ENCODE assay signal across 9 cellular contexts in genomic region chr2:212958757-212959295, GRCh38.
DNase-seq lines count a peak whose midpoint lies in the region; ATAC-seq and TF ChIP-seq lines count a peak whose summit lies in the region.
"Had no signal": no experiment of that assay in that cellular context is flagged by ENCODE, and none has a peak within 500 bp of the region (broad histone marks: within the 10 kb centered on the region; RNA-seq: fewer than 3 reads in every experiment).

No MANE protein-coding gene starts in this region.

- peaks cover 1% of the 10 kb centered on the region for H3K36me3 Mint-ChIP-seq in activated naive CD8-positive, alpha-beta T cell treated with anti-CD3 and anti-CD28 coated beads for 36 hours
- H3K36me3 Mint-ChIP-seq in Caco-2 (ENCODE audit: insufficient read depth, unreplicated experiment) = no peaks in the 10 kb centered on the region

- H3K27me3 ChIP-seq in HL-60 (ENCODE audit: insufficient read depth, poor library complexity, severe bottlenecking) (no peaks in the 10 kb centered on the region), Caco-2 (replicated peaks; ENCODE audit: control insufficient read depth, insufficient read depth, low read length) (no peaks in the 10 kb centered on the region)

- H3K9me3 ChIP-seq in Caco-2 = peaks cover 3% of the 10 kb centered on the region; the same call in 1 of the 2 replicates

- peaks cover 29% of the 10 kb centered on the region for H3K4me1 Mint-ChIP-seq in activated naive CD8-positive, alpha-beta T cell treated with anti-CD3 and anti-CD28 coated beads for 36 hours
- H3K4me1 Mint-ChIP-seq in Caco-2 (ENCODE audit: low read depth, unreplicated experiment) = peaks cover 12% of the 10 kb centered on the region

- H3K27me3 Mint-ChIP-seq in activated naive CD8-positive, alpha-beta T cell treated with anti-CD3 and anti-CD28 coated beads for 36 hours = no peaks in the 10 kb centered on the region
- H3K27me3 Mint-ChIP-seq in Caco-2 (ENCODE audit: insufficient read depth, unreplicated experiment) = no peaks in the 10 kb centered on the region

- no TSS peak for BruUV-seq in Caco-2 (replicated peaks; lab: Mats Ljungman, UMichigan)

- H3K27ac ChIP-seq in HL-60 (replicated peaks) = peak overlapping the region; percentile 72

- 0 out of 2 replicates have a peak, but pooled peaks cover 12% of the 10 kb centered on the region for H3K4me1 ChIP-seq in Caco-2

- intact Hi-C loops in Caco-2 (cut with micrococcal nuclease; ENCODE audit: unreplicated experiment) = no loop called here

- TF ChIP-seq CTCF in AG09309 (IDR thresholded peaks at IDR 0.05; ENCODE audit: control insufficient read depth, insufficient read depth, low read depth, low read length, missing control alignments) (no peak), HL-60 (IDR thresholded peaks at IDR 0.05; ENCODE audit: insufficient read depth, low read length) (no peak), Caco-2 (IDR thresholded peaks at IDR 0.05; ENCODE audit: insufficient read depth in 1 of 2, low read depth in 1 of 2, low read length in 1 of 2, severe bottlenecking in 1 of 2, unreplicated experiment in 1 of 2) (no peak)

- peak overlapping the region; percentile 47 for H3K27ac Mint-ChIP-seq in activated naive CD8-positive, alpha-beta T cell treated with anti-CD3 and anti-CD28 coated beads for 36 hours
- no peak overlapping the region for H3K27ac Mint-ChIP-seq in Caco-2 (ENCODE audit: unreplicated experiment)

- DNase-seq in AG09309 (ENCODE audit: low read depth) (peak; percentile 38), HL-60 (ENCODE audit: low read depth in 1 of 2, low spot score in 1 of 2) (peak in 1 of 2 experiments; percentile 13), kidney tubule cell (ENCODE audit: low spot score) (peak; percentile 47), Caco-2 (no peak)
- no peak for DNase-seq in activated naive CD8-positive, alpha-beta T cell treated with anti-CD3 and anti-CD28 coated beads for 36 hours
- DNase-seq in stimulated activated CD8-positive, alpha-beta memory T cell treated with anti-CD3 and anti-CD28 coated beads, Interleukin-4, amount 100 ng/mL, for 48 hours = no peak
- DNase-seq in stimulated activated CD4-positive, alpha-beta T cell treated with anti-CD3 and anti-CD28 coated beads, Interleukin-4, amount 100 ng/mL, for 4 hours = no peak
- DNase-seq: NCI-H524 treated with DMSO at 0.1 percent for 48 hours had no signal

- CTCF ChIA-PET in Caco-2 (lab: Charles Lee) = no interaction called here

- peaks cover 5% of the 10 kb centered on the region for H3K9me3 Mint-ChIP-seq in activated naive CD8-positive, alpha-beta T cell treated with anti-CD3 and anti-CD28 coated beads for 36 hours
- no peaks in the 10 kb centered on the region for H3K9me3 Mint-ChIP-seq in Caco-2 (ENCODE audit: unreplicated experiment)

- H3K4me3 ChIP-seq in AG09309 (ENCODE audit: control insufficient read depth, low read depth, low read length) = no peak overlapping the region
- no peak overlapping the region for H3K4me3 ChIP-seq in HL-60 (replicated peaks; ENCODE audit: insufficient read depth, low read length)
- no peak overlapping the region for H3K4me3 ChIP-seq in Caco-2 (ENCODE audit: low read depth, low read length)

- H3K4me3 Mint-ChIP-seq in activated naive CD8-positive, alpha-beta T cell treated with anti-CD3 and anti-CD28 coated beads for 36 hours = no peak overlapping the region
- H3K4me3 Mint-ChIP-seq in Caco-2 (ENCODE audit: unreplicated experiment) = no peak overlapping the region

- ATAC-seq in HG02885 (IDR thresholded peaks at IDR 0.05; ENCODE audit: poor library complexity, unreplicated experiment) = no peak

- H3K36me3 ChIP-seq in Caco-2 (ENCODE audit: control insufficient read depth, insufficient read depth, low read length) = no peaks in the 10 kb centered on the region

- POLR2A ChIA-PET in Caco-2 (lab: Charles Lee) = no interaction called here

Comparison
In these comparisons a context has a peak if more than half of its experiments do, and no peak if none do; other contexts are left out.
1. DNase-seq: peak in AG09309 (single experiment) and kidney tubule cell (single experiment); none in activated naive CD8-positive, alpha-beta T cell treated with anti-CD3 and anti-CD28 coated beads for 36 hours (single experiment), stimulated activated CD8-positive, alpha-beta memory T cell treated with anti-CD3 and anti-CD28 coated beads, Interleukin-4, amount 100 ng/mL, for 48 hours (single experiment), Caco-2 (0 of 2) and stimulated activated CD4-positive, alpha-beta T cell treated with anti-CD3 and anti-CD28 coated beads, Interleukin-4, amount 100 ng/mL, for 4 hours (0 of 2).